Comparison of ENCODE assay signal across 9 cellular contexts in genomic region chr19:14450168-14450874, GRCh38. TPM values are rescaled to one million over a fixed set of nuclear protein-coding genes. Genes with fewer than 3 reads are reported as not detected.
A peak's percentile ranks its signal among the peaks of the same experiment; 100 is the strongest.
DNase-seq lines count a peak whose midpoint lies in the region; ATAC-seq, FAIRE-seq and TF ChIP-seq lines count a peak whose summit lies in the region.
"Had no signal": no experiment of that assay in that cellular context is flagged by ENCODE, and none has a peak within 500 bp of the region (broad histone marks: within the 10 kb centered on the region; RNA-seq: fewer than 3 reads in every experiment).

No MANE protein-coding gene starts in this region.

- no peak for FAIRE-seq in A549 (lab: Jason Lieb, UNC)

- no peak for TF ChIP-seq RAD21 in A549 (conservative IDR thresholded peaks at IDR 0.05 in 1 of 2, IDR thresholded peaks at IDR 0.05 in 1 of 2)

- no peaks in the 10 kb centered on the region for H3K27me3 ChIP-seq in osteoblast (ENCODE audit: insufficient read depth, low read length)
- H3K27me3 ChIP-seq: right lobe of liver had no signal

- H3K4me1 ChIP-seq in A549: no peaks in the 10 kb centered on the region
- H3K4me1 ChIP-seq in osteoblast (ENCODE audit: insufficient read depth, low read length): no peaks in the 10 kb centered on the region
- H3K4me1 ChIP-seq: right lobe of liver had no signal

- peak; percentile 56 to 84 for DNase-seq in A549 (ENCODE audit: low read depth in 1 of 2, low spot score in 1 of 2)
- DNase-seq in GM20000 (ENCODE audit: low spot score): peak; percentile 78
- DNase-seq in T follicular helper cell (ENCODE audit: low read depth): peak; percentile 49
- peak; percentile 37 for DNase-seq in amniotic epithelial cell (ENCODE audit: low read depth)
- DNase-seq in osteoblast (ENCODE audit: insufficient read length, low spot score, missing footprints): peak; percentile 77
- DNase-seq in dedifferentiated amniotic fluid mesenchymal stem cell (ENCODE audit: extremely low spot score): no peak
- no peak for DNase-seq in epidermal melanocyte (ENCODE audit: insufficient read length, low spot score)
- DNase-seq: right lobe of liver had no signal

- CTCF ChIA-PET in A549 (lab: Yijun Ruan, JAX): interaction anchor here (0.8 to 1.5 kb wide), 3 partner anchors 17 to 29 kb away, joined by 3 to 4 read pairs (median 3); no protein-coding TSS in a partner anchor

- no peaks in the 10 kb centered on the region for H3K79me2 ChIP-seq in osteoblast (ENCODE audit: insufficient read depth, low read length)

- POLR2A ChIA-PET in A549 (lab: Yijun Ruan, JAX): no interaction called here

- H4K20me1 ChIP-seq in osteoblast (ENCODE audit: insufficient read depth, low read length): peaks cover 4% of the 10 kb centered on the region

- no peak overlapping the region for H3K27ac ChIP-seq in A549
- H3K27ac ChIP-seq in osteoblast (ENCODE audit: low read depth, low read length): no peak overlapping the region
- H3K27ac ChIP-seq: right lobe of liver had no signal

- WGBS in A549 (ENCODE audit: missing lambda C conversion rate): 70% methylated on average over 22 of the region's 30 CpGs

- no peak for TF ChIP-seq EP300 in A549 (IDR thresholded peaks at IDR 0.05)

- H3K9me3 ChIP-seq in A549 (no peaks in the 10 kb centered on the region), osteoblast (ENCODE audit: low read depth, low read length) (no peaks in the 10 kb centered on the region)
- H3K9me3 ChIP-seq: right lobe of liver had no signal

- TF ChIP-seq CTCF in A549 (IDR thresholded peaks at IDR 0.05): no peak
- no peak for TF ChIP-seq CTCF in GM20000 (IDR thresholded peaks at IDR 0.05; ENCODE audit: extremely low read depth, missing control alignments)
- no peak for TF ChIP-seq CTCF in osteoblast (IDR thresholded peaks at IDR 0.05; ENCODE audit: extremely low read depth, low read depth, low read length)

- H3K4me3 ChIP-seq in A549 (no peak overlapping the region), osteoblast (ENCODE audit: insufficient read depth, low read length) (no peak overlapping the region)
- H3K4me3 ChIP-seq: right lobe of liver had no signal

- H2AFZ ChIP-seq in osteoblast (ENCODE audit: low read length): no peak overlapping the region

- no peak for TF ChIP-seq POLR2A in A549 (IDR thresholded peaks at IDR 0.05; ENCODE audit: low read length)

- H3K36me3 ChIP-seq in osteoblast (ENCODE audit: insufficient read depth, low read length): peaks cover 27% of the 10 kb centered on the region

- H3K4me2 ChIP-seq in A549 (no peak overlapping the region), osteoblast (ENCODE audit: insufficient read depth, low read length) (no peak overlapping the region)

- ATAC-seq in A549: peak; percentile 82 to 96; a peak in 5 of 6 replicates
- ATAC-seq in GM18498 (IDR thresholded peaks at IDR 0.05; ENCODE audit: unreplicated experiment): no peak

TF ChIP-seq in A549, 52 proteins besides CTCF, POLR2A, EP300 and RAD21:
- no peak for TF ChIP-seq KDM5A (IDR thresholded peaks at IDR 0.05)
- TF ChIP-seq, protein P1, sequence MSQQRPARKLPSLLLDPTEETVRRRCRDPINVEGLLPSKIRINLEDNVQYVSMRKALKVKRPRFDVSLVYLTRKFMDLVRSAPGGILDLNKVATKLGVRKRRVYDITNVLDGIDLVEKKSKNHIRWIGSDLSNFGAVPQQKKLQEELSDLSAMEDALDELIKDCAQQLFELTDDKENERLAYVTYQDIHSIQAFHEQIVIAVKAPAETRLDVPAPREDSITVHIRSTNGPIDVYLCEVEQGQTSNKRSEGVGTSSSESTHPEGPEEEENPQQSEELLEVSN (IDR thresholded peaks at IDR 0.05; ENCODE audit: borderline replicate concordance, low read depth): no peak
- TF ChIP-seq RARB (CRISPR knock-in tag; IDR thresholded peaks at IDR 0.05): no peak
- TF ChIP-seq MAFK (IDR thresholded peaks at IDR 0.05; ENCODE audit: partially characterized antibody): no peak
- no peak for TF ChIP-seq ZSCAN20 (CRISPR knock-in tag; IDR thresholded peaks at IDR 0.05)
- TF ChIP-seq HEYL (CRISPR knock-in tag; IDR thresholded peaks at IDR 0.05): no peak
- TF ChIP-seq CBX8 (IDR thresholded peaks at IDR 0.05): no peak

RNA-seq across cellular contexts. Expression of gene PKN1, which starts 17.2 kb away (rescaled TPM):
- polyA plus RNA-seq in A549 (2011; rRNA removed): 26.5 and 33.4 TPM in 2 replicates
- 52.0 and 53.8 TPM in 2 replicates for polyA plus RNA-seq in A549 (2012; cell fraction: cytosol; rRNA removed)
- 57.1 and 61.2 TPM in 2 replicates for polyA plus RNA-seq in A549 (2012; cell fraction: nucleus; rRNA removed)
- polyA plus RNA-seq in A549 (2017; fragmentation: RNase III; extraction: RNeasy Plus Mini Kit Qiagen cat#74134 plus additional on column Dnase treatment): 37.3 to 45.8 TPM (median 41.7 TPM) in 3 replicates
- polyA minus RNA-seq in A549 (2011; rRNA and poly(A)+ RNA removed): 82.9 and 96.8 TPM in 2 replicates
- 138 and 167 TPM in 2 replicates for total RNA-seq in osteoblast

RNA-seq across cellular contexts. Expression of gene PTGER1, which starts 24.8 kb away (rescaled TPM):
- polyA plus RNA-seq in A549 (2011; rRNA removed): 0.06 TPM in 1 of 2 replicates, not detected in the other
- polyA plus RNA-seq in A549 (2012; cell fraction: cytosol; rRNA removed): 0.12 and 0.27 TPM in 2 replicates
- polyA plus RNA-seq in A549 (2012; cell fraction: nucleus; rRNA removed): 0.21 and 0.70 TPM in 2 replicates
- 0.12 to 0.18 TPM (median 0.17 TPM) in 3 replicates for polyA plus RNA-seq in A549 (2017; fragmentation: RNase III; extraction: RNeasy Plus Mini Kit Qiagen cat#74134 plus additional on column Dnase treatment)
- polyA minus RNA-seq in A549 (2011; rRNA and poly(A)+ RNA removed): not detected in 2 replicates
- total RNA-seq in osteoblast: 0.72 and 0.88 TPM in 2 replicates

RNA-seq across cellular contexts. Expression of gene DDX39A, which starts 31.2 kb away (rescaled TPM):
- polyA plus RNA-seq in A549 (2011; rRNA removed): 57.9 and 59.0 TPM in 2 replicates
- 172 and 176 TPM in 2 replicates for polyA plus RNA-seq in A549 (2012; cell fraction: cytosol; rRNA removed)
- 636 and 678 TPM in 2 replicates for polyA plus RNA-seq in A549 (2012; cell fraction: nucleus; rRNA removed)
- 110 to 118 TPM (median 112 TPM) in 3 replicates for polyA plus RNA-seq in A549 (2017; fragmentation: RNase III; extraction: RNeasy Plus Mini Kit Qiagen cat#74134 plus additional on column Dnase treatment)
- polyA minus RNA-seq in A549 (2011; rRNA and poly(A)+ RNA removed): 58.9 and 69.4 TPM in 2 replicates
- total RNA-seq in osteoblast: 42.1 and 49.2 TPM in 2 replicates

RNA-seq across cellular contexts. Expression of gene GIPC1, which starts 45.6 kb away (rescaled TPM):
- 41.4 and 52.9 TPM in 2 replicates for polyA plus RNA-seq in A549 (2011; rRNA removed)
- 99.5 and 148 TPM in 2 replicates for polyA plus RNA-seq in A549 (2012; cell fraction: cytosol; rRNA removed)
- 116 and 149 TPM in 2 replicates for polyA plus RNA-seq in A549 (2012; cell fraction: nucleus; rRNA removed)
- polyA plus RNA-seq in A549 (2017; fragmentation: RNase III; extraction: RNeasy Plus Mini Kit Qiagen cat#74134 plus additional on column Dnase treatment): 81.4 to 88.6 TPM (median 86.4 TPM) in 3 replicates
- 27.3 and 33.1 TPM in 2 replicates for polyA minus RNA-seq in A549 (2011; rRNA and poly(A)+ RNA removed)
- total RNA-seq in osteoblast: 114 and 115 TPM in 2 replicates

Comparison
In these comparisons a context has a peak if more than half of its experiments do, and no peak if none do; other contexts are left out.
1. DNase-seq: peak in A549 (2 of 2), GM20000 (single experiment), T follicular helper cell (single experiment), amniotic epithelial cell (single experiment) and osteoblast (single experiment); none in dedifferentiated amniotic fluid mesenchymal stem cell (single experiment) and epidermal melanocyte (single experiment).